ENCODE assay signal across 13 cellular contexts in genomic region chr11:134581121-134581626, GRCh38.
DNase-seq lines count a peak whose midpoint lies in the region; ATAC-seq and TF ChIP-seq lines count a peak whose summit lies in the region.
"Had no signal": no experiment of that assay in that cellular context is flagged by ENCODE, and none has a peak within 500 bp of the region (broad histone marks: within the 10 kb centered on the region; RNA-seq: fewer than 3 reads in every experiment).

No MANE protein-coding gene starts in this region.

- H3K4me1 Mint-ChIP-seq in activated T-helper 17 cell treated with anti-CD3 and anti-CD28 coated beads, Interleukin-2, amount 50 U/mL, for 72 hours = no peaks in the 10 kb centered on the region

- no peak overlapping the region for H3K27ac Mint-ChIP-seq in activated T-helper 17 cell treated with anti-CD3 and anti-CD28 coated beads, Interleukin-2, amount 50 U/mL, for 72 hours
- H3K27ac Mint-ChIP-seq: CD4-positive, alpha-beta memory T cell; H9 had no signal

- H3K27ac ChIP-seq in coronary artery = no peak overlapping the region
- H3K27ac ChIP-seq: A549, C4-2B, HL-60 had no signal

- no peak for TF ChIP-seq CTCF in coronary artery (IDR thresholded peaks at IDR 0.05)

- ATAC-seq in left cardiac atrium = no peak
- ATAC-seq in activated T-helper 17 cell treated with anti-CD3 and anti-CD28 coated beads, Interleukin-2, amount 50 U/mL, for 72 hours (replicated peaks) = no peak
- ATAC-seq: A549 had no signal

- peaks cover 27% of the 10 kb centered on the region for H3K27me3 Mint-ChIP-seq in activated T-helper 17 cell treated with anti-CD3 and anti-CD28 coated beads, Interleukin-2, amount 50 U/mL, for 72 hours

- DNase-seq in cardiac septum (ENCODE audit: low spot score) (peak; percentile 63), left cardiac atrium (no peak), coronary artery (ENCODE audit: low spot score) (peak; percentile 8), islet precursor cell (peak; percentile 22), NCI-H2227 treated with DMSO at 0.1 percent for 48 hours (lab: John Stamatoyannopoulos, UW) (no peak)
- DNase-seq: BE2C; CD4-positive, alpha-beta memory T cell; GOT3; H9 had no signal

- intact Hi-C loops in cardiac septum (cut with DNase I) = no loop called here
- intact Hi-C loops in left cardiac atrium (cut with DNase I) = no loop called here

- H3K9me3 Mint-ChIP-seq in activated T-helper 17 cell treated with anti-CD3 and anti-CD28 coated beads, Interleukin-2, amount 50 U/mL, for 72 hours = no peaks in the 10 kb centered on the region
- H3K9me3 Mint-ChIP-seq: CD4-positive, alpha-beta memory T cell; H9 had no signal

- no peak overlapping the region for H3K4me3 ChIP-seq in coronary artery
- H3K4me3 ChIP-seq: A549 had no signal

- no peaks in the 10 kb centered on the region for H3K36me3 Mint-ChIP-seq in activated T-helper 17 cell treated with anti-CD3 and anti-CD28 coated beads, Interleukin-2, amount 50 U/mL, for 72 hours (ENCODE audit: low read depth)
- H3K36me3 Mint-ChIP-seq: CD4-positive, alpha-beta memory T cell had no signal

- H3K4me3 Mint-ChIP-seq in activated T-helper 17 cell treated with anti-CD3 and anti-CD28 coated beads, Interleukin-2, amount 50 U/mL, for 72 hours = no peak overlapping the region
- H3K4me3 Mint-ChIP-seq: CD4-positive, alpha-beta memory T cell; H9 had no signal

Comparison
In these comparisons a context has a peak if more than half of its experiments do, and no peak if none do; other contexts are left out.
1. DNase-seq: peak in cardiac septum (single experiment), coronary artery (single experiment) and islet precursor cell (single experiment); none in left cardiac atrium (single experiment) and NCI-H2227 treated with DMSO at 0.1 percent for 48 hours (single experiment).